Comparison of ENCODE assay signal across 8 cellular contexts in genomic region chr13:45119990-45120864, GRCh38.
DNase-seq lines count a peak whose midpoint lies in the region; ATAC-seq and TF ChIP-seq lines count a peak whose summit lies in the region.

Gene GTF2F2, plus strand, starts transcription at chr13:45120510. Its CDS starts 146 bp downstream, at chr13:45120656.

- in situ Hi-C loops in astrocyte of the cerebellum (cut with HindIII; ENCODE audit: low sequenced_read_pairs): no loop called here

- peak within 1 kb of the TSS; percentile 84 for H3K4me3 ChIP-seq in astrocyte of the cerebellum (ENCODE audit: low read depth, low read length)

- ATAC-seq in GM18502 (IDR thresholded peaks at IDR 0.05; ENCODE audit: poor library complexity, unreplicated experiment) (peak; percentile 83), HG02943 (IDR thresholded peaks at IDR 0.05; ENCODE audit: low read depth, unreplicated experiment) (peak; percentile 79)

- TF ChIP-seq CTCF in astrocyte of the cerebellum (IDR thresholded peaks at IDR 0.05; ENCODE audit: low read depth, low read length, missing control alignments): no peak

- DNase-seq in NCI-H2029 treated with DMSO at 0.1 percent for 48 hours (lab: John Stamatoyannopoulos, UW) (peak; percentile 46), T-helper 22 cell (ENCODE audit: low read depth) (peak; percentile 77), astrocyte of the cerebellum (ENCODE audit: low read depth) (peak; percentile 82), hippocampal formation (lab: John Stamatoyannopoulos, UW) (peak; percentile 65 to 85), retina (peak; percentile 95), cortex of kidney (lab: John Stamatoyannopoulos, UW) (no peak)
